12 cellular contexts compared by ENCODE assay signal in genomic region chr20:46715292-46715756, GRCh38. TPM values are rescaled to one million over a fixed set of nuclear protein-coding genes. Genes with fewer than 3 reads are reported as not detected.
A peak's percentile ranks its signal among the peaks of the same experiment; 100 is the strongest.
DNase-seq lines count a peak whose midpoint lies in the region; ATAC-seq, FAIRE-seq and TF ChIP-seq lines count a peak whose summit lies in the region.
"Had no signal": no experiment of that assay in that cellular context is flagged by ENCODE, and none has a peak within 500 bp of the region (broad histone marks: within the 10 kb centered on the region; RNA-seq: fewer than 3 reads in every experiment).

No MANE protein-coding gene starts in this region.

- no peak for TF ChIP-seq POLR2A in HepG2 (IDR thresholded peaks at IDR 0.05; ENCODE audit: insufficient read depth in 1 of 2, low read depth in 2 of 2, low read length in 2 of 2)
- no peak for TF ChIP-seq POLR2A in vagina (IDR thresholded peaks at IDR 0.05)

- no peaks in the 10 kb centered on the region for H4K20me1 ChIP-seq in HepG2 (ENCODE audit: insufficient read depth, low read length)
- H4K20me1 ChIP-seq: BLaER1 treated with 17β-estradiol and CSF1 and Interleukin-3, amounts not matched to agents 10 nM and 100 nM had no signal

- ATAC-seq in right cardiac atrium, result no peak
- ATAC-seq in HepG2, result peak; percentile 31
- ATAC-seq in HG03457 (IDR thresholded peaks at IDR 0.05; ENCODE audit: unreplicated experiment), result no peak
- ATAC-seq in GM19463 (IDR thresholded peaks at IDR 0.05; ENCODE audit: unreplicated experiment), result no peak

- peaks cover 3% of the 10 kb centered on the region for H3K79me2 ChIP-seq in HepG2 (ENCODE audit: insufficient read depth, low read length)

- POLR2A ChIA-PET in HepG2 (lab: Yijun Ruan, JAX), result interaction anchor here (1.5 kb wide), 1 partner anchor 26 kb away, joined by 3 read pairs; the partner anchor contains the start of gene TP53RK
- POLR2A ChIA-PET in HEK293T (lab: Yijun Ruan, JAX), result no interaction called here

- H3K9ac ChIP-seq in HepG2 (ENCODE audit: insufficient read depth, low read depth, low read length), result no peak overlapping the region
- H3K9ac ChIP-seq: BLaER1 treated with 17β-estradiol and CSF1 and Interleukin-3, amounts not matched to agents 10 nM and 100 nM had no signal

- in situ Hi-C loops in HepG2 (cut with HindIII; ENCODE audit: extremely low pct_ligation_motif_present, low pct_unique_long_range_greater_than_20kb), result no loop called here

- no peak overlapping the region for H2AFZ ChIP-seq in HepG2 (ENCODE audit: low read length)

- TF ChIP-seq EP300 in HepG2 (IDR thresholded peaks at IDR 0.05; ENCODE audit: low read depth in 2 of 2, low read length in 2 of 2), result peak in 1 of 2 experiments; percentile 24; a peak in 1 of 4 replicates
- TF ChIP-seq EP300 in HepG2 (CRISPR knock-in tag; IDR thresholded peaks at IDR 0.05; ENCODE audit: borderline replicate concordance), result 0 out of 2 replicates have a peak, but pooled peaks have one; percentile 18

- 0 out of 2 replicates have a peak overlapping the region, but pooled peaks have one; percentile 1 for H3K4me2 ChIP-seq in HepG2 (ENCODE audit: low read depth, low read length)

- TF ChIP-seq CTCF in cardiac muscle cell (IDR thresholded peaks at IDR 0.05; ENCODE audit: low read depth, low read length) (peak; percentile 4), cardiac fibroblast (IDR thresholded peaks at IDR 0.05; ENCODE audit: low read depth, low read length) (peak; percentile 19), HepG2 (CRISPR knock-in tag; IDR thresholded peaks at IDR 0.05) (peak; percentile 35), vagina (IDR thresholded peaks at IDR 0.05) (peak in 1 of 3 experiments; percentile 31)

- H3K4me1 ChIP-seq in cardiac muscle cell (ENCODE audit: low read depth) (no peaks in the 10 kb centered on the region), right cardiac atrium (ENCODE audit: control insufficient read depth, insufficient read depth, low read length) (peaks cover 2% of the 10 kb centered on the region), HepG2 (ENCODE audit: insufficient read depth, low read length) (peaks cover 56% of the 10 kb centered on the region), vagina (peaks cover 42% of the 10 kb centered on the region)
- H3K4me1 ChIP-seq: HAP-1 had no signal

- CTCF ChIA-PET in HepG2 (lab: Yijun Ruan, JAX; ENCODE audit: low intra/inter-chr PET ratio, low total read pairs) (no interaction called here), HEK293T (lab: Yijun Ruan, JAX) (no interaction called here)

- no peaks in the 10 kb centered on the region for H3K27me3 ChIP-seq in cardiac muscle cell
- H3K27me3 ChIP-seq in right cardiac atrium (ENCODE audit: control insufficient read depth, insufficient read depth), result no peaks in the 10 kb centered on the region
- H3K27me3 ChIP-seq in HepG2 (ENCODE audit: control insufficient read depth in 1 of 2, insufficient read depth in 2 of 2, low read length in 2 of 2), result no peaks in the 10 kb centered on the region
- H3K27me3 ChIP-seq in vagina, result no peaks in the 10 kb centered on the region

- DNase-seq in cardiac muscle cell (ENCODE audit: low read depth in 1 of 2, low spot score in 1 of 2) (peak in 1 of 2 donors; percentile 92), right cardiac atrium (no peak), cardiac fibroblast (ENCODE audit: low read depth in 2 of 2) (peak; percentile 42 to 85), HepG2 (ENCODE audit: low spot score) (no peak), vagina (ENCODE audit: extremely low spot score in 2 of 2) (peak in 1 of 2 donors; percentile 91), HEK293T (ENCODE audit: extremely low spot score) (no peak)
- DNase-seq: kidney glomerular epithelial cell had no signal

- BruUV-seq in HepG2 (replicated peaks; lab: Mats Ljungman, UMichigan), result no TSS peak

- intact Hi-C loops in right cardiac atrium (cut with DNase I) (no loop called here), HepG2 (cut with micrococcal nuclease; ENCODE audit: unreplicated experiment) (no loop called here), vagina (cut with DNase I) (no loop called here)

- no peaks in the 10 kb centered on the region for H3K9me3 ChIP-seq in cardiac muscle cell (ENCODE audit: low read depth)
- no peaks in the 10 kb centered on the region for H3K9me3 ChIP-seq in right cardiac atrium (ENCODE audit: control insufficient read depth, low read length)
- peaks cover 5% of the 10 kb centered on the region for H3K9me3 ChIP-seq in HepG2 (ENCODE audit: low read length)
- no peaks in the 10 kb centered on the region for H3K9me3 ChIP-seq in vagina
- H3K9me3 ChIP-seq: HAP-1, thoracic aorta had no signal

- peak; percentile 48 for FAIRE-seq in HepG2 (lab: Jason Lieb, UNC)

- WGBS in right cardiac atrium, result 34% methylated on average over 4 of the region's 4 CpGs
- 8% methylated on average over 4 of the region's 4 CpGs for WGBS in HepG2 (ENCODE audit: low lambda C conversion rate)

- TF ChIP-seq RAD21 in HepG2 (CRISPR knock-in tag; IDR thresholded peaks at IDR 0.05), result no peak

- H3K27ac ChIP-seq in cardiac muscle cell (no peak overlapping the region), right cardiac atrium (ENCODE audit: low read length) (no peak overlapping the region), HepG2 (ENCODE audit: extremely low read length, insufficient read depth, low read length) (peak overlapping the region; percentile 6), vagina (peak overlapping the region; percentile 26)
- H3K27ac ChIP-seq: BLaER1 treated with 17β-estradiol and CSF1 and Interleukin-3, amounts not matched to agents 10 nM and 100 nM; thoracic aorta had no signal

- H3K4me3 ChIP-seq in cardiac muscle cell, result no peak overlapping the region
- H3K4me3 ChIP-seq in right cardiac atrium (ENCODE audit: low read length), result no peak overlapping the region
- no peak overlapping the region for H3K4me3 ChIP-seq in cardiac fibroblast (replicated peaks in 1 of 2; ENCODE audit: low read depth in 2 of 2, low read length in 2 of 2)
- no peak overlapping the region for H3K4me3 ChIP-seq in HepG2 (replicated peaks in 1 of 3; ENCODE audit: insufficient read depth in 1 of 3, low read depth in 2 of 3, low read length in 3 of 3)
- H3K4me3 ChIP-seq in vagina, result no peak overlapping the region
- H3K4me3 ChIP-seq: BLaER1 treated with 17β-estradiol and CSF1 and Interleukin-3, amounts not matched to agents 10 nM and 100 nM; HAP-1; thoracic aorta had no signal

- H3K36me3 ChIP-seq in cardiac muscle cell (no peaks in the 10 kb centered on the region), HepG2 (replicated peaks in 1 of 2; ENCODE audit: control insufficient read depth in 1 of 2, insufficient read depth in 2 of 2, low read length in 2 of 2) (no peaks in the 10 kb centered on the region; a peak in 2 of 5 replicates), vagina (no peaks in the 10 kb centered on the region)
- H3K36me3 ChIP-seq: BLaER1 treated with 17β-estradiol and CSF1 and Interleukin-3, amounts not matched to agents 10 nM and 100 nM; HAP-1; thoracic aorta had no signal

RNA-seq across cellular contexts. Expression of gene SLC2A10, which starts 5.9 kb away (rescaled TPM):
- total RNA-seq in cardiac muscle cell (15.6 and 20.1 TPM in 2 replicates), right cardiac atrium (1 to 10 TPM; 6.7 to 8.5 (median 7.6) TPM), HepG2 (2016; rRNA removed; fragmentation: Illumina TruSeq; extraction: Trizol) (9.6 and 16.0 TPM in 2 replicates), vagina (21.6 TPM)
- polyA plus RNA-seq in cardiac muscle cell (7.8 and 9.9 TPM in 2 replicates), right cardiac atrium (4.6 TPM), HepG2 (2011; rRNA removed) (16.7 and 18.4 TPM in 2 replicates)
- 12.4 and 15.5 TPM in 2 replicates for total RNA-seq in HepG2 (2016; cell fraction: cytosol; rRNA removed; fragmentation: Illumina TruSeq; extraction: Trizol; ENCODE audit: low read depth)
- 7.8 and 15.9 TPM in 2 replicates for total RNA-seq in HepG2 (2016; cell fraction: insoluble cytoplasmic fraction; rRNA removed; fragmentation: Illumina TruSeq; extraction: Trizol)
- total RNA-seq in HepG2 (2016; cell fraction: membrane; rRNA removed; fragmentation: Illumina TruSeq; extraction: Trizol), result 13.5 and 14.9 TPM in 2 replicates
- total RNA-seq in HepG2 (2016; cell fraction: nucleus; rRNA removed; fragmentation: Illumina TruSeq; extraction: Trizol), result 16.7 and 19.1 TPM in 2 replicates
- polyA plus RNA-seq in HepG2 (2011; cell fraction: cytosol; rRNA removed), result 13.3 and 15.0 TPM in 2 replicates
- 17.7 and 19.3 TPM in 2 replicates for polyA plus RNA-seq in HepG2 (2011; cell fraction: nucleus; rRNA removed)
- polyA plus RNA-seq in HepG2 (2012), result 9.6 and 17.7 TPM in 2 replicates
- 13.4 and 16.9 TPM in 2 replicates for polyA plus RNA-seq in HepG2 (2016; cell fraction: cytosol; fragmentation: Illumina TruSeq; extraction: Trizol; ENCODE audit: low read depth)
- 8.0 and 9.1 TPM in 2 replicates for polyA plus RNA-seq in HepG2 (2016; cell fraction: insoluble cytoplasmic fraction; fragmentation: Illumina TruSeq; extraction: Trizol; ENCODE audit: low read depth)
- polyA plus RNA-seq in HepG2 (2016; cell fraction: membrane; fragmentation: Illumina TruSeq; extraction: Trizol; ENCODE audit: low read depth), result 10.5 and 11.4 TPM in 2 replicates
- polyA plus RNA-seq in HepG2 (2016; cell fraction: nucleus; fragmentation: Illumina TruSeq; extraction: Trizol; ENCODE audit: insufficient read depth, low read depth), result 19.6 and 21.1 TPM in 2 replicates
- 56.1 TPM in 1 of 2 replicates, not detected in the other for polyA minus RNA-seq in HepG2 (2011; rRNA and poly(A)+ RNA removed; ENCODE audit: low replicate concordance)
- polyA minus RNA-seq in HepG2 (2011; cell fraction: cytosol; rRNA and poly(A)+ RNA removed), result 17.8 and 20.0 TPM in 2 replicates
- polyA minus RNA-seq in HepG2 (2011; cell fraction: nucleus; rRNA and poly(A)+ RNA removed), result 22.7 and 27.8 TPM in 2 replicates

RNA-seq across cellular contexts. Expression of gene TP53RK, which starts 26.1 kb away (rescaled TPM):
- total RNA-seq in cardiac muscle cell (19.6 and 21.2 TPM in 2 replicates), right cardiac atrium (1 to 10 TPM; 8.5 to 9.9 (median 9.3) TPM), HepG2 (2016; rRNA removed; fragmentation: Illumina TruSeq; extraction: Trizol) (25.5 and 31.0 TPM in 2 replicates), vagina (27.7 TPM)
- polyA plus RNA-seq in cardiac muscle cell (15.8 and 16.1 TPM in 2 replicates), right cardiac atrium (6.8 TPM), HepG2 (2011; rRNA removed) (11.3 and 12.9 TPM in 2 replicates)
- total RNA-seq in HepG2 (2016; cell fraction: cytosol; rRNA removed; fragmentation: Illumina TruSeq; extraction: Trizol; ENCODE audit: low read depth), result 5.6 and 7.0 TPM in 2 replicates
- 26.0 and 33.1 TPM in 2 replicates for total RNA-seq in HepG2 (2016; cell fraction: insoluble cytoplasmic fraction; rRNA removed; fragmentation: Illumina TruSeq; extraction: Trizol)
- total RNA-seq in HepG2 (2016; cell fraction: membrane; rRNA removed; fragmentation: Illumina TruSeq; extraction: Trizol), result 12.6 and 14.4 TPM in 2 replicates
- 15.4 and 17.9 TPM in 2 replicates for total RNA-seq in HepG2 (2016; cell fraction: nucleus; rRNA removed; fragmentation: Illumina TruSeq; extraction: Trizol)
- 9.0 and 10.2 TPM in 2 replicates for polyA plus RNA-seq in HepG2 (2011; cell fraction: cytosol; rRNA removed)
- polyA plus RNA-seq in HepG2 (2011; cell fraction: nucleus; rRNA removed), result 4.4 and 5.3 TPM in 2 replicates
- polyA plus RNA-seq in HepG2 (2012), result 10.7 and 12.3 TPM in 2 replicates
- 3.9 and 4.7 TPM in 2 replicates for polyA plus RNA-seq in HepG2 (2016; cell fraction: cytosol; fragmentation: Illumina TruSeq; extraction: Trizol; ENCODE audit: low read depth)
- 28.1 and 30.7 TPM in 2 replicates for polyA plus RNA-seq in HepG2 (2016; cell fraction: insoluble cytoplasmic fraction; fragmentation: Illumina TruSeq; extraction: Trizol; ENCODE audit: low read depth)
- polyA plus RNA-seq in HepG2 (2016; cell fraction: membrane; fragmentation: Illumina TruSeq; extraction: Trizol; ENCODE audit: low read depth), result 7.3 and 9.0 TPM in 2 replicates
- polyA plus RNA-seq in HepG2 (2016; cell fraction: nucleus; fragmentation: Illumina TruSeq; extraction: Trizol; ENCODE audit: insufficient read depth, low read depth), result 18.2 and 18.6 TPM in 2 replicates
- 9.2 and 11.2 TPM in 2 replicates for polyA minus RNA-seq in HepG2 (2011; rRNA and poly(A)+ RNA removed; ENCODE audit: low replicate concordance)
- polyA minus RNA-seq in HepG2 (2011; cell fraction: cytosol; rRNA and poly(A)+ RNA removed), result 10.6 and 11.6 TPM in 2 replicates
- polyA minus RNA-seq in HepG2 (2011; cell fraction: nucleus; rRNA and poly(A)+ RNA removed), result 12.6 and 13.1 TPM in 2 replicates

Comparison
In these comparisons a context has a peak if more than half of its experiments do, and no peak if none do; other contexts are left out.
1. DNase-seq: peak in cardiac fibroblast (2 of 2); none in right cardiac atrium (0 of 3), HepG2 (single experiment) and HEK293T (single experiment).
2. H3K27ac ChIP-seq: peak in HepG2 (single experiment) and vagina (single experiment); none in cardiac muscle cell (single experiment) and right cardiac atrium (single experiment).